16 cellular contexts compared by ENCODE assay signal in genomic region chr20:62127799-62128198, GRCh38.
"Had no signal": no experiment of that assay in that cellular context is flagged by ENCODE, and none has a peak within 500 bp of the region (broad histone marks: within the 10 kb centered on the region; RNA-seq: fewer than 3 reads in every experiment).

No MANE protein-coding gene starts in this region.

- H3K9me3 Mint-ChIP-seq: natural killer cell; stimulated activated memory B cell treated with anti-CD40 and anti-IgM and Interleukin-4, amounts not matched to agents 10 μg/mL and 1 μg/mL and 100 μg/mL, for 72 hours had no signal

- H3K27me3 Mint-ChIP-seq: stimulated activated memory B cell treated with anti-CD40 and anti-IgM and Interleukin-4, amounts not matched to agents 10 μg/mL and 1 μg/mL and 100 μg/mL, for 72 hours had no signal

- H3K27ac ChIP-seq: coronary artery, esophagus muscularis mucosa, thyroid gland, vagina had no signal

- ATAC-seq: left lobe of liver; natural killer cell; stimulated activated memory B cell treated with anti-CD40 and anti-IgM and Interleukin-4, amounts not matched to agents 10 μg/mL and 1 μg/mL and 100 μg/mL, for 72 hours had no signal

- DNase-seq: activated CD4-positive, alpha-beta T cell treated with anti-CD3 and anti-CD28 coated beads, Interleukin-2, amount 50 U/mL, for 48 hours; activated CD4-positive, CD25-positive, alpha-beta regulatory T cell treated with anti-CD3 and anti-CD28 coated beads, Interleukin-2, amount 50 U/mL, for 72 hours; activated naive CD4-positive, alpha-beta T cell treated with Interleukin-2 at 50 U/mL for 16 hours; effector CD4-positive, alpha-beta T cell; hippocampal formation; natural killer cell; posterior cingulate gyrus; stimulated activated CD4-positive, alpha-beta T cell treated with anti-CD3 and anti-CD28 coated beads, Interleukin-2, amount 100 ng/mL, for 48 hours; SW 1271; T-helper 9 cell; thyroid gland had no signal

- H3K27ac Mint-ChIP-seq: natural killer cell; stimulated activated memory B cell treated with anti-CD40 and anti-IgM and Interleukin-4, amounts not matched to agents 10 μg/mL and 1 μg/mL and 100 μg/mL, for 72 hours had no signal

- H3K27me3 ChIP-seq: esophagus muscularis mucosa, thyroid gland, vagina had no signal

- H3K4me3 Mint-ChIP-seq: natural killer cell; stimulated activated memory B cell treated with anti-CD40 and anti-IgM and Interleukin-4, amounts not matched to agents 10 μg/mL and 1 μg/mL and 100 μg/mL, for 72 hours had no signal

- H3K4me3 ChIP-seq: coronary artery, esophagus muscularis mucosa, thyroid gland, vagina had no signal

- H3K9me3 ChIP-seq: esophagus muscularis mucosa, thyroid gland, vagina had no signal
